8 cellular contexts compared by ENCODE assay signal in the genomic region with DNA sequence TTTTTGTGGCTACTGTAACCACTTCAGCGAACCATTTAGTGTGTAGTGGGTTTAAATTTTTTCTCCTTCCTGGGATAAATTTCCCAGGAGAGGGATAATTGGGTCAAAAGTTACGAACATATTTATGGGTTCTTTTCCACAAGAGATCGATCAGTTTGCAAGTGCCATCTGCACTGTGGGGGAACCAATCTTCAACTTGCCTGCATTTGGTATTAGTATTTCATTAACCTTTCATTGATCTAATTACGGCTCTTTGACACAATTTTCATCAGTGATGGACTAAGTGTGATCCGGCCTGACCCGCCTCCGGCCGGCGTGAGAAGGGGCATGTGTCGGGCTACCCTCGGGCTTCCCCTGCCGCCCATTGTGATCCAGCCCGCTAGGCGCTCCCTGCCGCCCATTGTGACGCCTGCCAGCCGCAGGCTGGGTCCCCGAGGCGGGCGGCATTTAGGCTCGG.
A peak's percentile ranks its signal among the peaks of the same experiment; 100 is the strongest.
DNase-seq lines count a peak whose midpoint lies in the region; ATAC-seq and TF ChIP-seq lines count a peak whose summit lies in the region.
"Not testable (repeated sequence)": the region's sequence is repeated elsewhere in the genome, so short reads cannot be mapped to it uniquely, and the experiment has no call there.

No MANE protein-coding gene starts in this region.

- H3K27ac ChIP-seq in CD8-positive, alpha-beta T cell (ENCODE audit: low read depth, low read length), result peak overlapping the region; percentile 45
- not testable (repeated sequence) for H3K27ac ChIP-seq in mesodermal cell (ENCODE audit: low read depth, low read length, severe bottlenecking)

- not testable (repeated sequence) for H3K9me3 Mint-ChIP-seq in CD8-positive, alpha-beta T cell; activated T-helper 17 cell treated with anti-CD3 and anti-CD28 coated beads, Interleukin-2, amount 50 U/mL, for 72 hours; stimulated activated effector memory CD8-positive, alpha-beta T cell treated with anti-CD3 and anti-CD28 coated beads, Interleukin-12 subunit alpha, Interleukin-12 subunit beta, amount 100 ng/mL, for 72 hours

- ATAC-seq in CD8-positive, alpha-beta T cell, result not testable (repeated sequence)
- ATAC-seq in GM21515 (IDR thresholded peaks at IDR 0.05; ENCODE audit: unreplicated experiment) (peak; percentile 6), HG03196 (IDR thresholded peaks at IDR 0.05; ENCODE audit: unreplicated experiment) (peak; percentile 10)
- peak; percentile 11 for ATAC-seq in activated T-helper 17 cell treated with anti-CD3 and anti-CD28 coated beads, Interleukin-2, amount 50 U/mL, for 72 hours (replicated peaks)
- ATAC-seq in stimulated activated effector memory CD8-positive, alpha-beta T cell treated with anti-CD3 and anti-CD28 coated beads, Interleukin-12 subunit alpha, Interleukin-12 subunit beta, amount 100 ng/mL, for 72 hours, result peak; percentile 1

- H3K4me3 ChIP-seq in CD8-positive, alpha-beta T cell (ENCODE audit: low read depth, low read length), result peak overlapping the region; percentile 52
- H3K4me3 ChIP-seq in epithelial cell of proximal tubule (ENCODE audit: low read depth, low read length) (peak overlapping the region; percentile 59), mesodermal cell (ENCODE audit: extremely low read depth, insufficient read depth, low read length, poor library complexity, severe bottlenecking) (peak overlapping the region; percentile 36)

- TF ChIP-seq CTCF in CD8-positive, alpha-beta T cell (IDR thresholded peaks at IDR 0.05); epithelial cell of proximal tubule (conservative IDR thresholded peaks at IDR 0.05; ENCODE audit: low read depth, low read length): not testable (repeated sequence)

- not testable (repeated sequence) for H3K36me3 ChIP-seq in CD8-positive, alpha-beta T cell (ENCODE audit: insufficient read depth, low read length); mesodermal cell (ENCODE audit: control insufficient read depth, insufficient read depth, low read length)

- H3K36me3 Mint-ChIP-seq in CD8-positive, alpha-beta T cell; activated T-helper 17 cell treated with anti-CD3 and anti-CD28 coated beads, Interleukin-2, amount 50 U/mL, for 72 hours (ENCODE audit: low read depth); stimulated activated effector memory CD8-positive, alpha-beta T cell treated with anti-CD3 and anti-CD28 coated beads, Interleukin-12 subunit alpha, Interleukin-12 subunit beta, amount 100 ng/mL, for 72 hours: not testable (repeated sequence)

- not testable (repeated sequence) for H3K27me3 Mint-ChIP-seq in CD8-positive, alpha-beta T cell (ENCODE audit: low read depth); activated T-helper 17 cell treated with anti-CD3 and anti-CD28 coated beads, Interleukin-2, amount 50 U/mL, for 72 hours

- WGBS in mesodermal cell (ENCODE audit: insufficient coverage in 2 of 2), 2 experiments, result 27% methylated on average over 3 of the region's 21 CpGs; no CpG with 5 or more reads in 1 of the 2 experiments

- H3K4me1 Mint-ChIP-seq in CD8-positive, alpha-beta T cell (ENCODE audit: low read depth), result peaks cover 19% of the 10 kb centered on the region
- H3K4me1 Mint-ChIP-seq in activated T-helper 17 cell treated with anti-CD3 and anti-CD28 coated beads, Interleukin-2, amount 50 U/mL, for 72 hours; stimulated activated effector memory CD8-positive, alpha-beta T cell treated with anti-CD3 and anti-CD28 coated beads, Interleukin-12 subunit alpha, Interleukin-12 subunit beta, amount 100 ng/mL, for 72 hours: not testable (repeated sequence)

- CTCF ChIA-PET in CD8-positive, alpha-beta T cell (lab: Charles Lee), result interaction anchor here (1.7 kb wide), 1 partner anchor 136 kb away, joined by 4 read pairs; no protein-coding TSS in a partner anchor

- H3K27ac Mint-ChIP-seq in CD8-positive, alpha-beta T cell, result peak overlapping the region; percentile 100
- not testable (repeated sequence) for H3K27ac Mint-ChIP-seq in activated T-helper 17 cell treated with anti-CD3 and anti-CD28 coated beads, Interleukin-2, amount 50 U/mL, for 72 hours; stimulated activated effector memory CD8-positive, alpha-beta T cell treated with anti-CD3 and anti-CD28 coated beads, Interleukin-12 subunit alpha, Interleukin-12 subunit beta, amount 100 ng/mL, for 72 hours

- intact Hi-C loops in CD8-positive, alpha-beta T cell (cut with DNase I, micrococcal nuclease), result loop anchor here (2.0 to 5.0 kb wide), 4 partner anchors 41 to 384 kb away; no protein-coding TSS in a partner anchor

- H3K9me3 ChIP-seq in CD8-positive, alpha-beta T cell (ENCODE audit: low read length); mesodermal cell (ENCODE audit: control insufficient read depth, low read length): not testable (repeated sequence)

- H3K4me1 ChIP-seq in CD8-positive, alpha-beta T cell (ENCODE audit: insufficient read depth, low read length); mesodermal cell (ENCODE audit: control insufficient read depth, insufficient read depth, low read length, poor library complexity, severe bottlenecking): not testable (repeated sequence)

- POLR2A ChIA-PET in CD8-positive, alpha-beta T cell (lab: Charles Lee), result interaction anchor here (1.2 kb wide), 1 partner anchor 267 kb away, joined by 3 read pairs; no protein-coding TSS in a partner anchor

- peak in 1 of 7 experiments; percentile 55 for DNase-seq in CD8-positive, alpha-beta T cell
- peak; percentile 42 for DNase-seq in OCI-M1 (lab: John Stamatoyannopoulos, UW)
- not testable (repeated sequence) for DNase-seq in epithelial cell of proximal tubule (ENCODE audit: low read depth); stimulated activated effector memory CD8-positive, alpha-beta T cell treated with anti-CD3 and anti-CD28 coated beads, Interleukin-12 subunit alpha, Interleukin-12 subunit beta, amount 100 ng/mL, for 72 hours (ENCODE audit: low spot score in 2 of 2)

- H3K27me3 ChIP-seq in CD8-positive, alpha-beta T cell (ENCODE audit: insufficient read depth, low read length), result not testable (repeated sequence)

- peak overlapping the region; percentile 99 for H3K4me3 Mint-ChIP-seq in CD8-positive, alpha-beta T cell
- H3K4me3 Mint-ChIP-seq in activated T-helper 17 cell treated with anti-CD3 and anti-CD28 coated beads, Interleukin-2, amount 50 U/mL, for 72 hours, result peak overlapping the region; percentile 84
- peak overlapping the region; percentile 94 for H3K4me3 Mint-ChIP-seq in stimulated activated effector memory CD8-positive, alpha-beta T cell treated with anti-CD3 and anti-CD28 coated beads, Interleukin-12 subunit alpha, Interleukin-12 subunit beta, amount 100 ng/mL, for 72 hours
